Comparison of ENCODE assay signal across 1 cellular context in the genomic region with DNA sequence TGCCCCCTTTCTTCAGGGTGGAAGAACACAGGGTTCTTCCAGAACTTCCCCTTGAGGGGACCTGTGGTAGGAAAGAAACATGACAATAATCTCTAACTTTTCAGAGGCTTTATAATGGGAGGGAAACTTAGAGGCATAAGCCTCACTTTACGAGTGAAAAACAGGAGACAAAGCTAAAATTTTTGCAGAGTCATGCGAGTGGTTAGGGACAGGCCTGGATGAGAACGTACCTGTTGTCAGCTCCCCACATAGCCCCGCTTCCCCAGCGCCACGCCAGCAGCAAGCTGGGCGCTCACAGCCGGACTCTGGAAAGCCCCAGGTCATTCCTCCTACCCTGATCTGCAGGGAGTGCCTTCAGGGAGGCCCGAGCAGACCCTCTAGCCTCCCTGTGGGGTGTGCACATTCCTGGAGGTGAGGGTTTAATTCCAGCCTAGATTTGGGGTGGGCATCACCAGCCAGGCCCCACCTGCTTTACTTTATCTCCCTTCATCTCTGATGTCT.
TF ChIP-seq lines count a peak whose summit lies in the region.

No MANE protein-coding gene starts in this region.

TF ChIP-seq in HepG2, 621 proteins besides CTCF, POLR2A, EP300 and RAD21 (continued from another document):
- TF ChIP-seq HIVEP1 (CRISPR knock-in tag; IDR thresholded peaks at IDR 0.05) (0 out of 2 replicates have a peak, but pooled peaks have one; percentile 15), NFE2L2 (IDR thresholded peaks at IDR 0.05; ENCODE audit: low read length) (peak; percentile 67; the same call in 1 of the 2 replicates)
- TF ChIP-seq, protein P1, sequence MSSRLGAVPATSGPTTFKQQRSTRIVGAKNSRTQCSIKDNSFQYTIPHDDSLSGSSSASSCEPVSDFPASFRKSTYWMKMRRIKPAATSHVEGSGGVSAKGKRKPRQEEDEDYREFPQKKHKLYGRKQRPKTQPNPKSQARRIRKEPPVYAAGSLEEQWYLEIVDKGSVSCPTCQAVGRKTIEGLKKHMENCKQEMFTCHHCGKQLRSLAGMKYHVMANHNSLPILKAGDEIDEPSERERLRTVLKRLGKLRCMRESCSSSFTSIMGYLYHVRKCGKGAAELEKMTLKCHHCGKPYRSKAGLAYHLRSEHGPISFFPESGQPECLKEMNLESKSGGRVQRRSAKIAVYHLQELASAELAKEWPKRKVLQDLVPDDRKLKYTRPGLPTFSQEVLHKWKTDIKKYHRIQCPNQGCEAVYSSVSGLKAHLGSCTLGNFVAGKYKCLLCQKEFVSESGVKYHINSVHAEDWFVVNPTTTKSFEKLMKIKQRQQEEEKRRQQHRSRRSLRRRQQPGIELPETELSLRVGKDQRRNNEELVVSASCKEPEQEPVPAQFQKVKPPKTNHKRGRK (CRISPR knock-in tag; IDR thresholded peaks at IDR 0.05): no peak
TF ChIP-seq in HepG2: peak in this region for 3.
